8 cellular contexts compared by ENCODE assay signal in genomic region chr4:1351854-1352633, GRCh38. TPM values are rescaled to one million over a fixed set of nuclear protein-coding genes. Genes with fewer than 3 reads are reported as not detected.
DNase-seq lines count a peak whose midpoint lies in the region; ATAC-seq and TF ChIP-seq lines count a peak whose summit lies in the region.

No MANE protein-coding gene starts in this region.

- H3K36me3 ChIP-seq in DND-41 (ENCODE audit: insufficient read depth, low read length) (peaks cover 48% of the 10 kb centered on the region), SJCRH30 (peaks cover 9% of the 10 kb centered on the region; the same call in 1 of the 2 replicates), osteoblast (ENCODE audit: insufficient read depth, low read length) (peaks cover 11% of the 10 kb centered on the region), testis (ENCODE audit: low read depth, missing control alignments) (no peaks in the 10 kb centered on the region)

- no peak overlapping the region; the same call in 1 of the 2 replicates for H3K9ac ChIP-seq in DND-41 (ENCODE audit: low read depth, low read length)

- 48 to 56% methylated on average over 16 to 26 of the region's 26 CpGs for WGBS in testis, 2 donors

- H3K4me3 ChIP-seq in DND-41 (ENCODE audit: low read depth in 1 of 2, low read length in 2 of 2) (no peak overlapping the region), SJCRH30 (no peak overlapping the region), osteoblast (ENCODE audit: insufficient read depth, low read length) (no peak overlapping the region), testis (no peak overlapping the region)
- no peak overlapping the region for H3K4me3 ChIP-seq in Jurkat, Clone E6-1 (ENCODE audit: low read length)

- H3K4me1 ChIP-seq in DND-41 (ENCODE audit: insufficient read depth, low read length) (peaks cover 34% of the 10 kb centered on the region), SJCRH30 (no peaks in the 10 kb centered on the region), foreskin keratinocyte (no peaks in the 10 kb centered on the region), osteoblast (ENCODE audit: insufficient read depth, low read length) (peaks cover 9% of the 10 kb centered on the region), testis (peaks cover 24% of the 10 kb centered on the region)

- peaks cover 13% of the 10 kb centered on the region for H4K20me1 ChIP-seq in DND-41 (ENCODE audit: insufficient read depth, low read length)
- peaks cover 10% of the 10 kb centered on the region for H4K20me1 ChIP-seq in osteoblast (ENCODE audit: insufficient read depth, low read length)

- intact Hi-C loops in testis (cut with DNase I; ENCODE audit: low total_unique reads) = loop anchor here (10.0 kb wide), 1 partner anchor 283 kb away; no protein-coding TSS in a partner anchor

- TF ChIP-seq CTCF in DND-41 (IDR thresholded peaks at IDR 0.05; ENCODE audit: borderline replicate concordance, extremely low read depth, low read length, poor library complexity, severe bottlenecking) (peak; percentile 91), foreskin keratinocyte (conservative IDR thresholded peaks at IDR 0.05) (peak; percentile 96), osteoblast (IDR thresholded peaks at IDR 0.05; ENCODE audit: extremely low read depth, low read depth, low read length) (peak; percentile 87), testis (IDR thresholded peaks at IDR 0.05) (peak; percentile 80 to 95 (median 80))

- DNase-seq in DND-41 (peak; percentile 83), SJCRH30 (peak; percentile 74 to 86), foreskin keratinocyte (peak; percentile 8 to 42), osteoblast (ENCODE audit: insufficient read length, low spot score, missing footprints) (peak; percentile 99), testis (peak; percentile 88)
- peak; percentile 66 for DNase-seq in Jurkat, Clone E6-1 (ENCODE audit: low read depth, low spot score)
- peak; percentile 78 for DNase-seq in activated effector memory CD4-positive, alpha-beta T cell treated with Interleukin-2 at 50 U/mL for 16 hours

- H3K27ac ChIP-seq in DND-41 (ENCODE audit: low read length) = no peak overlapping the region
- H3K27ac ChIP-seq in SJCRH30 = no peak overlapping the region
- no peak overlapping the region for H3K27ac ChIP-seq in foreskin keratinocyte
- no peak overlapping the region for H3K27ac ChIP-seq in osteoblast (ENCODE audit: low read depth, low read length)
- no peak overlapping the region for H3K27ac ChIP-seq in testis

- no peak overlapping the region for H3K4me2 ChIP-seq in DND-41 (ENCODE audit: insufficient read depth, low read length)
- H3K4me2 ChIP-seq in osteoblast (ENCODE audit: insufficient read depth, low read length) = no peak overlapping the region

- H2AFZ ChIP-seq in DND-41 (ENCODE audit: low read depth, low read length) (no peak overlapping the region; the same call in 1 of the 2 replicates), osteoblast (ENCODE audit: low read length) (peak overlapping the region; percentile 85)

- H3K79me2 ChIP-seq in DND-41 (ENCODE audit: insufficient read depth, low read length) (peaks cover 23% of the 10 kb centered on the region), osteoblast (ENCODE audit: insufficient read depth, low read length) (peaks cover 28% of the 10 kb centered on the region)

- H3K27me3 ChIP-seq in DND-41 (ENCODE audit: insufficient read depth, low read length, poor library complexity) = no peaks in the 10 kb centered on the region
- H3K27me3 ChIP-seq in SJCRH30 = no peaks in the 10 kb centered on the region
- H3K27me3 ChIP-seq in foreskin keratinocyte = no peaks in the 10 kb centered on the region
- no peaks in the 10 kb centered on the region for H3K27me3 ChIP-seq in osteoblast (ENCODE audit: insufficient read depth, low read length)
- no peaks in the 10 kb centered on the region for H3K27me3 ChIP-seq in testis

- no peak for TF ChIP-seq POLR2A in testis (IDR thresholded peaks at IDR 0.05)

- ATAC-seq in DND-41 (ENCODE audit: insufficient read depth, low read depth) = peak; percentile 57
- ATAC-seq in foreskin keratinocyte = peak; percentile 36
- no peak for ATAC-seq in HG03159 (IDR thresholded peaks at IDR 0.05; ENCODE audit: unreplicated experiment)

- H3K9me3 ChIP-seq in DND-41 (ENCODE audit: insufficient read depth, low read length, severe bottlenecking) (no peaks in the 10 kb centered on the region), SJCRH30 (replicated peaks) (no peaks in the 10 kb centered on the region), osteoblast (ENCODE audit: low read depth, low read length) (no peaks in the 10 kb centered on the region), testis (no peaks in the 10 kb centered on the region)

RNA-seq across cellular contexts. Expression of gene UVSSA, which starts 5.0 kb away (rescaled TPM):
- polyA plus RNA-seq in Jurkat, Clone E6-1 (2012; ENCODE audit: insufficient read depth, insufficient read length) = 13.9 TPM
- total RNA-seq in SJCRH30 (2014; rRNA removed; shearing (Covaris generic)) = 3.4 and 5.8 TPM in 2 replicates
- total RNA-seq in foreskin keratinocyte (6.5 and 7.4 TPM in 2 replicates), osteoblast (12.7 and 14.8 TPM in 2 replicates), testis (10 to 100 TPM; 71.5 to 94.6 TPM)
- polyA plus RNA-seq in foreskin keratinocyte (2.6 and 3.3 TPM in 2 replicates), testis (ENCODE audit: insufficient read depth, low read depth, low replicate concordance) (35.8 TPM)

RNA-seq across cellular contexts. Expression of gene NKX1-1, which starts 54.2 kb away (rescaled TPM):
- polyA plus RNA-seq in Jurkat, Clone E6-1 (2012; ENCODE audit: insufficient read depth, insufficient read length) = not detected
- not detected in 2 replicates for total RNA-seq in SJCRH30 (2014; rRNA removed; shearing (Covaris generic))
- total RNA-seq in foreskin keratinocyte = not detected in 2 replicates
- polyA plus RNA-seq in foreskin keratinocyte = not detected in 2 replicates
- not detected in 2 replicates for total RNA-seq in osteoblast
- total RNA-seq in testis = 1 to 10 TPM in 1 of 2 donors, under 1 TPM in 1; 0.47 to 1.5 TPM
- polyA plus RNA-seq in testis (ENCODE audit: insufficient read depth, low read depth, low replicate concordance) = 0.70 TPM

Comparison
In these comparisons a context has a peak if more than half of its experiments do, and no peak if none do; other contexts are left out.
1. DNase-seq: peak in every context shown above with its lines; median percentile 99 in osteoblast; 88 in testis; 83 in DND-41; 80 in SJCRH30; 78 in activated effector memory CD4-positive, alpha-beta T cell treated with Interleukin-2 at 50 U/mL for 16 hours; 66 in Jurkat, Clone E6-1; 25 in foreskin keratinocyte.